1 cellular context compared by ENCODE assay signal in the genomic region with DNA sequence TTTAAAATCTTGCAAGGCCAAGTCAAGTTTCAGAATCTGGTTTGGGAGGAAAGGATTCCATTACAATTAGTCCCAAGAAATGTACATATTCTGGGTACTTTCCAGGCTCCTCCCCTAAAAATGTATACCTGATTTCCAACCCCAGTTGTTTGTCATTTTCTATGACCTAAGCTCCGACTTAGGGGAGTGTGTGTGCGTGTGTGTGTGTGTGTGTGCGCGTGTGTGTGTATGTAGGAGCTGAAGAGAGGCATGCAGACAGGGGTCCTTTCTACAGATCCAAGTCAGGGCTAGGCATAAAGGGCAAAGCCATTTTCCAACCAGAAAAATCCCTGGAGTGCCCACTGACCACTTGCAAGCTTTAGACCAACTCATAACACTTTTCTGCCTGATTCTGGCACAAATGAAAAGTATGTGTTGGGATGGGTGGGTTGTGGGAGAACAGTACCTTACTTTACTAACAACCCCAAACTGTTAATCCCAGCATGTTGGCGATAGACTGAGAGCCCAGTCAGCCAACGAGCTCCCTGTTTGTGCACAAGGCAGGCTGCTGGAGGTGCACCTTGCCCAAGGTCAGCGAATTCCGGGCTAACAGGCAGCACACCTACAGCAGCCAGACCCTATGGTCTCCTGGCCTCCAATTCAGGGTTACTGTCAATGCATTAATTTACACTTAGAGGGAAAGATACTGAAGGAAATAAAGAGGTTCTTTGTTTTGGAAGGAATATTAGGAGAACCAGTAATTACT.
TF ChIP-seq lines count a peak whose summit lies in the region.

No MANE protein-coding gene starts in this region.

TF ChIP-seq in A549, 52 proteins besides CTCF, POLR2A, EP300 and RAD21 (continued from another document):
- TF ChIP-seq, protein P1, sequence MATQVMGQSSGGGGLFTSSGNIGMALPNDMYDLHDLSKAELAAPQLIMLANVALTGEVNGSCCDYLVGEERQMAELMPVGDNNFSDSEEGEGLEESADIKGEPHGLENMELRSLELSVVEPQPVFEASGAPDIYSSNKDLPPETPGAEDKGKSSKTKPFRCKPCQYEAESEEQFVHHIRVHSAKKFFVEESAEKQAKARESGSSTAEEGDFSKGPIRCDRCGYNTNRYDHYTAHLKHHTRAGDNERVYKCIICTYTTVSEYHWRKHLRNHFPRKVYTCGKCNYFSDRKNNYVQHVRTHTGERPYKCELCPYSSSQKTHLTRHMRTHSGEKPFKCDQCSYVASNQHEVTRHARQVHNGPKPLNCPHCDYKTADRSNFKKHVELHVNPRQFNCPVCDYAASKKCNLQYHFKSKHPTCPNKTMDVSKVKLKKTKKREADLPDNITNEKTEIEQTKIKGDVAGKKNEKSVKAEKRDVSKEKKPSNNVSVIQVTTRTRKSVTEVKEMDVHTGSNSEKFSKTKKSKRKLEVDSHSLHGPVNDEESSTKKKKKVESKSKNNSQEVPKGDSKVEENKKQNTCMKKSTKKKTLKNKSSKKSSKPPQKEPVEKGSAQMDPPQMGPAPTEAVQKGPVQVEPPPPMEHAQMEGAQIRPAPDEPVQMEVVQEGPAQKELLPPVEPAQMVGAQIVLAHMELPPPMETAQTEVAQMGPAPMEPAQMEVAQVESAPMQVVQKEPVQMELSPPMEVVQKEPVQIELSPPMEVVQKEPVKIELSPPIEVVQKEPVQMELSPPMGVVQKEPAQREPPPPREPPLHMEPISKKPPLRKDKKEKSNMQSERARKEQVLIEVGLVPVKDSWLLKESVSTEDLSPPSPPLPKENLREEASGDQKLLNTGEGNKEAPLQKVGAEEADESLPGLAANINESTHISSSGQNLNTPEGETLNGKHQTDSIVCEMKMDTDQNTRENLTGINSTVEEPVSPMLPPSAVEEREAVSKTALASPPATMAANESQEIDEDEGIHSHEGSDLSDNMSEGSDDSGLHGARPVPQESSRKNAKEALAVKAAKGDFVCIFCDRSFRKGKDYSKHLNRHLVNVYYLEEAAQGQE (IDR thresholded peaks at IDR 0.05): no peak
- TF ChIP-seq CHD2 (IDR thresholded peaks at IDR 0.05; ENCODE audit: low read length, partially characterized antibody) (no peak), NFE2L2 (conservative IDR thresholded peaks at IDR 0.05; ENCODE audit: low read length) (no peak), MYC (IDR thresholded peaks at IDR 0.05; ENCODE audit: borderline replicate concordance, low read length) (no peak), ZFP36 (IDR thresholded peaks at IDR 0.05; ENCODE audit: borderline replicate concordance, partially characterized antibody) (no peak), ZC3H11A (IDR thresholded peaks at IDR 0.05) (no peak), RCOR1 (IDR thresholded peaks at IDR 0.05; ENCODE audit: low read depth, low read length) (no peak), JUNB (IDR thresholded peaks at IDR 0.05) (no peak), NPAS2 (CRISPR knock-in tag; IDR thresholded peaks at IDR 0.05; ENCODE audit: borderline replicate concordance) (no peak), HDAC2 (IDR thresholded peaks at IDR 0.05) (no peak), SMC3 (IDR thresholded peaks at IDR 0.05) (no peak), SREBF2 (IDR thresholded peaks at IDR 0.05) (no peak), RFX5 (IDR thresholded peaks at IDR 0.05) (no peak)
- TF ChIP-seq, protein P2, sequence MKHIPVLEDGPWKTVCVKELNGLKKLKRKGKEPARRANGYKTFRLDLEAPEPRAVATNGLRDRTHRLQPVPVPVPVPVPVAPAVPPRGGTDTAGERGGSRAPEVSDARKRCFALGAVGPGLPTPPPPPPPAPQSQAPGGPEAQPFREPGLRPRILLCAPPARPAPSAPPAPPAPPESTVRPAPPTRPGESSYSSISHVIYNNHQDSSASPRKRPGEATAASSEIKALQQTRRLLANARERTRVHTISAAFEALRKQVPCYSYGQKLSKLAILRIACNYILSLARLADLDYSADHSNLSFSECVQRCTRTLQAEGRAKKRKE (CRISPR knock-in tag; IDR thresholded peaks at IDR 0.05; ENCODE audit: low read depth): no peak
TF ChIP-seq in A549: peak in this region for 0.
